In the genomic region with DNA sequence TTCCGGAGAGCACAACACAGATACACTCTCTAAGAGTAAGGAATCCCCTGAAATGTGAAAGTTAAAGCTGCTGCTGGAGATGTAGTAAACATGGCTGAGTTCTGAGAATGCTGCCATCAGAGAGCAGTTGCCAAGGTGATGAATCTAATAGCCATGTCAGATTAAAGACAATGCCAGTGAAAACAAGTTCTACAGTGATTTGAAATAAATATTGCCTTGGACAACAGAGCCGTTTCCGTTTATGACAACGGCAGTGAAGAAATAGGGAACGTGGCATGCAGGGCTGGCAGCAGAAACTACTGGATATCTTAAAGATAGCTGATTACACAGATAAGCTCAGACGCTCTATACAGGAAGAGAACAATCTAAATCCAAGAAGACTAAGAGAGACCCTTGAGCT, we compare ENCODE assay signal across 18 cellular contexts.
DNase-seq lines count a peak whose midpoint lies in the region; ATAC-seq and TF ChIP-seq lines count a peak whose summit lies in the region.
"Had no signal": no experiment of that assay in that cellular context is flagged by ENCODE, and none has a peak within 500 bp of the region (broad histone marks: within the 10 kb centered on the region; RNA-seq: fewer than 3 reads in every experiment).

No MANE protein-coding gene starts in this region.

- no peak overlapping the region for H3K18ac ChIP-seq in mesenchymal stem cell (ENCODE audit: low read depth in 1 of 2, low read length in 2 of 2)

- no peaks in the 10 kb centered on the region for H3K79me2 ChIP-seq in GM23338 (replicated peaks; ENCODE audit: insufficient read depth)

- 67% methylated on average over 6 of the region's 6 CpGs for WGBS in mesenchymal stem cell

- H3K9me3 ChIP-seq in mesenchymal stem cell (ENCODE audit: control insufficient read depth, low read length) = no peaks in the 10 kb centered on the region
- H3K9me3 ChIP-seq in CD8-positive, alpha-beta memory T cell (ENCODE audit: low read length) = no peaks in the 10 kb centered on the region

- H4K91ac ChIP-seq in mesenchymal stem cell (ENCODE audit: low read length) = no peak overlapping the region

- POLR2A ChIA-PET in CD8-positive, alpha-beta memory T cell (lab: Charles Lee) = no interaction called here

- no peaks in the 10 kb centered on the region for H3K36me3 Mint-ChIP-seq in GM23338 (ENCODE audit: low read depth)
- H3K36me3 Mint-ChIP-seq in CD8-positive, alpha-beta memory T cell = no peaks in the 10 kb centered on the region

- no peak overlapping the region for H3K4me3 Mint-ChIP-seq in GM23338
- H3K4me3 Mint-ChIP-seq in CD8-positive, alpha-beta memory T cell = no peak overlapping the region
- H3K4me3 Mint-ChIP-seq: CD4-positive, alpha-beta T cell; HFFc6 had no signal

- ATAC-seq in GM23338 = no peak
- ATAC-seq: HepG2, Panc1 had no signal

- no peak overlapping the region for H3K14ac ChIP-seq in mesenchymal stem cell (ENCODE audit: low read length in 2 of 2)

- H3F3A ChIP-seq in GM23338 (replicated peaks; ENCODE audit: low read depth) = no peaks in the 10 kb centered on the region

- no peak overlapping the region for H4K8ac ChIP-seq in mesenchymal stem cell (ENCODE audit: low read length)

- no peak overlapping the region for H2BK12ac ChIP-seq in mesenchymal stem cell (ENCODE audit: low read length in 2 of 2)

- H3K9me3 Mint-ChIP-seq in GM23338 = no peaks in the 10 kb centered on the region
- H3K9me3 Mint-ChIP-seq in CD8-positive, alpha-beta memory T cell = peaks cover 0 to 9% (median 0%) of the 10 kb centered on the region in 5 donors
- H3K9me3 Mint-ChIP-seq: CD4-positive, alpha-beta T cell had no signal

- no peaks in the 10 kb centered on the region for H4K20me1 ChIP-seq in GM23338 (replicated peaks; ENCODE audit: insufficient read depth)

- H3K36me3 ChIP-seq in GM23338 (ENCODE audit: insufficient read depth) (no peaks in the 10 kb centered on the region), mesenchymal stem cell (ENCODE audit: control insufficient read depth in 1 of 2, insufficient read depth in 2 of 2, low read depth in 1 of 2, low read length in 2 of 2) (no peaks in the 10 kb centered on the region)
- no peaks in the 10 kb centered on the region for H3K36me3 ChIP-seq in CD8-positive, alpha-beta memory T cell (ENCODE audit: insufficient read depth, low read length)

- no peaks in the 10 kb centered on the region for H3K9me2 ChIP-seq in GM23338 (ENCODE audit: insufficient read depth)

- DNase-seq in NCI-H2081 (lab: John Stamatoyannopoulos, UW) = peak; percentile 26 to 63
- DNase-seq in NCI-H2081 treated with DMSO at 0.1 percent for 48 hours (lab: John Stamatoyannopoulos, UW) = no peak
- no peak for DNase-seq in GM23338 (ENCODE audit: low spot score)
- peak; percentile 8 for DNase-seq in NCI-H774 (lab: John Stamatoyannopoulos, UW)
- DNase-seq in mesenchymal stem cell = peak; percentile 6
- DNase-seq in putamen (ENCODE audit: low spot score) = no peak
- DNase-seq in HT-29 (ENCODE audit: low spot score) = no peak
- no peak for DNase-seq in CD8-positive, alpha-beta memory T cell
- DNase-seq: ACHN; CD4-positive, alpha-beta T cell; DMS 273 treated with DMSO at 0.1 percent for 48 hours; HFFc6; MM.1S; NCI-H2171; NCI-H524 had no signal

- H3K27me3 Mint-ChIP-seq in GM23338 (ENCODE audit: insufficient read depth, low read depth, poor library complexity) = no peaks in the 10 kb centered on the region
- no peaks in the 10 kb centered on the region for H3K27me3 Mint-ChIP-seq in CD8-positive, alpha-beta memory T cell
- H3K27me3 Mint-ChIP-seq: CD4-positive, alpha-beta T cell had no signal

- H2AFZ ChIP-seq in GM23338 = peak overlapping the region; percentile 56; the same call in 1 of the 2 replicates
- no peak overlapping the region for H2AFZ ChIP-seq in mesenchymal stem cell (ENCODE audit: low read depth, low read length)

- TF ChIP-seq CTCF in GM23338 (conservative IDR thresholded peaks at IDR 0.05; ENCODE audit: low read depth in 2 of 2) = no peak

- H3K79me1 ChIP-seq in mesenchymal stem cell (replicated peaks; ENCODE audit: low read length, poor library complexity, severe bottlenecking) = no peaks in the 10 kb centered on the region

- H3K4me2 ChIP-seq in GM23338 (peak overlapping the region; percentile 46), mesenchymal stem cell (ENCODE audit: low read length, poor library complexity, severe bottlenecking) (no peak overlapping the region)
- H3K4me2 ChIP-seq: KMS-11 had no signal

- H3K27ac ChIP-seq in GM23338 (ENCODE audit: low read depth) = 0 out of 2 replicates have a peak overlapping the region, but pooled peaks have one; percentile 30
- H3K27ac ChIP-seq in mesenchymal stem cell (ENCODE audit: low read length, poor library complexity, severe bottlenecking) = no peak overlapping the region
- H3K27ac ChIP-seq in CD8-positive, alpha-beta memory T cell (ENCODE audit: low read depth, low read length) = no peak overlapping the region
- H3K27ac ChIP-seq: KMS-11 had no signal

- no peak overlapping the region for H2BK120ac ChIP-seq in mesenchymal stem cell (ENCODE audit: low read depth, low read length)

- peaks cover 9% of the 10 kb centered on the region; the same call in 2 of the 3 replicates for H3K4me1 Mint-ChIP-seq in GM23338
- no peaks in the 10 kb centered on the region for H3K4me1 Mint-ChIP-seq in CD8-positive, alpha-beta memory T cell

- H3K4ac ChIP-seq in mesenchymal stem cell (ENCODE audit: low read depth in 1 of 2, low read length in 2 of 2) = no peak overlapping the region

- no peak overlapping the region for H3K4me3 ChIP-seq in GM23338
- H3K4me3 ChIP-seq in mesenchymal stem cell (ENCODE audit: insufficient read depth in 1 of 2, low read depth in 1 of 2, low read length in 2 of 2) = no peak overlapping the region
- no peak overlapping the region for H3K4me3 ChIP-seq in CD8-positive, alpha-beta memory T cell (ENCODE audit: low read length)

- no peak overlapping the region for H2BK15ac ChIP-seq in mesenchymal stem cell (ENCODE audit: low read depth, poor library complexity, severe bottlenecking)

- H3K27ac Mint-ChIP-seq in GM23338 = no peak overlapping the region
- no peak overlapping the region for H3K27ac Mint-ChIP-seq in CD8-positive, alpha-beta memory T cell
- H3K27ac Mint-ChIP-seq: CD4-positive, alpha-beta T cell; HFFc6 had no signal

- H3K4me1 ChIP-seq in GM23338 (ENCODE audit: insufficient read depth) (peaks cover 29% of the 10 kb centered on the region), mesenchymal stem cell (ENCODE audit: control insufficient read depth, insufficient read depth, low read depth, low read length) (no peaks in the 10 kb centered on the region)
- no peaks in the 10 kb centered on the region for H3K4me1 ChIP-seq in CD8-positive, alpha-beta memory T cell (ENCODE audit: insufficient read depth, low read length)

- H2BK5ac ChIP-seq in mesenchymal stem cell (ENCODE audit: low read depth, low read length, poor library complexity, severe bottlenecking) = no peak overlapping the region

- H2AK5ac ChIP-seq in mesenchymal stem cell (ENCODE audit: low read length, severe bottlenecking) = no peak overlapping the region

- H3K27me3 ChIP-seq in GM23338 (ENCODE audit: insufficient read depth) = no peaks in the 10 kb centered on the region
- H3K27me3 ChIP-seq in mesenchymal stem cell (ENCODE audit: control insufficient read depth in 1 of 2, insufficient read depth in 1 of 2, low read length in 2 of 2) = no peaks in the 10 kb centered on the region
- no peaks in the 10 kb centered on the region for H3K27me3 ChIP-seq in CD8-positive, alpha-beta memory T cell (ENCODE audit: insufficient read depth, low read length, poor library complexity, severe bottlenecking)

- CTCF ChIA-PET in CD8-positive, alpha-beta memory T cell (lab: Charles Lee) = no interaction called here

- no peak overlapping the region for H3K9ac ChIP-seq in mesenchymal stem cell (ENCODE audit: low read length)
- H3K9ac ChIP-seq: KMS-11 had no signal

- H3K23ac ChIP-seq in mesenchymal stem cell (ENCODE audit: low read length in 2 of 2) = no peak overlapping the region

TF ChIP-seq in GM23338, 12 proteins besides CTCF, POLR2A, EP300 and RAD21 (continues in another document):
- TF ChIP-seq ZNF331 (CRISPR knock-in tag; IDR thresholded peaks at IDR 0.05; ENCODE audit: low read depth) = no peak
- no peak for TF ChIP-seq EZH2 (IDR thresholded peaks at IDR 0.05; ENCODE audit: low read depth, unreplicated experiment)
- TF ChIP-seq NANOG (IDR thresholded peaks at IDR 0.05; ENCODE audit: borderline replicate concordance) = no peak
- TF ChIP-seq, protein P1, sequence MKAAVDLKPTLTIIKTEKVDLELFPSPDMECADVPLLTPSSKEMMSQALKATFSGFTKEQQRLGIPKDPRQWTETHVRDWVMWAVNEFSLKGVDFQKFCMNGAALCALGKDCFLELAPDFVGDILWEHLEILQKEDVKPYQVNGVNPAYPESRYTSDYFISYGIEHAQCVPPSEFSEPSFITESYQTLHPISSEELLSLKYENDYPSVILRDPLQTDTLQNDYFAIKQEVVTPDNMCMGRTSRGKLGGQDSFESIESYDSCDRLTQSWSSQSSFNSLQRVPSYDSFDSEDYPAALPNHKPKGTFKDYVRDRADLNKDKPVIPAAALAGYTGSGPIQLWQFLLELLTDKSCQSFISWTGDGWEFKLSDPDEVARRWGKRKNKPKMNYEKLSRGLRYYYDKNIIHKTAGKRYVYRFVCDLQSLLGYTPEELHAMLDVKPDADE (IDR thresholded peaks at IDR 0.05) = no peak
- TF ChIP-seq ZNF114 (CRISPR knock-in tag; IDR thresholded peaks at IDR 0.05) = no peak
- TF ChIP-seq STAT1 (IDR thresholded peaks at IDR 0.05; ENCODE audit: unreplicated experiment) = no peak
- no peak for TF ChIP-seq EZH2phosphoT487 (IDR thresholded peaks at IDR 0.05; ENCODE audit: unreplicated experiment)
- TF ChIP-seq POLR2AphosphoS5 (IDR thresholded peaks at IDR 0.05; ENCODE audit: low read depth) = no peak
- TF ChIP-seq CREB1 (CRISPR knock-in tag; IDR thresholded peaks at IDR 0.05; ENCODE audit: low read depth) = no peak
- no peak for TF ChIP-seq JUNB (IDR thresholded peaks at IDR 0.05; ENCODE audit: unreplicated experiment)

Comparison
In these comparisons a context has a peak if more than half of its experiments do, and no peak if none do; other contexts are left out.
1. DNase-seq: peak in NCI-H2081 (2 of 2), NCI-H774 (single experiment) and mesenchymal stem cell (single experiment); none in NCI-H2081 treated with DMSO at 0.1 percent for 48 hours (single experiment), GM23338 (single experiment), putamen (single experiment), HT-29 (single experiment) and CD8-positive, alpha-beta memory T cell (0 of 5).